Comparison of ENCODE assay signal across 17 cellular contexts in genomic region chr4:7466904-7467303, GRCh38. TPM values are rescaled to one million over a fixed set of nuclear protein-coding genes. Genes with fewer than 3 reads are reported as not detected.
DNase-seq lines count a peak whose midpoint lies in the region; ATAC-seq and TF ChIP-seq lines count a peak whose summit lies in the region.
"Had no signal": no experiment of that assay in that cellular context is flagged by ENCODE, and none has a peak within 500 bp of the region (broad histone marks: within the 10 kb centered on the region; RNA-seq: fewer than 3 reads in every experiment).

No MANE protein-coding gene starts in this region.

- no peak overlapping the region for H3K27ac Mint-ChIP-seq in glutamatergic neuron (ENCODE audit: unreplicated experiment)
- H3K27ac Mint-ChIP-seq in stimulated activated naive CD8-positive, alpha-beta T cell treated with anti-CD3 and anti-CD28 coated beads, Interleukin-15, amount 100 ng/mL, for 72 hours: no peak overlapping the region

- H3K36me3 Mint-ChIP-seq in glutamatergic neuron (ENCODE audit: unreplicated experiment): no peaks in the 10 kb centered on the region

- H3K4me3 Mint-ChIP-seq in glutamatergic neuron (ENCODE audit: unreplicated experiment): no peak overlapping the region
- H3K4me3 Mint-ChIP-seq in stimulated activated naive CD8-positive, alpha-beta T cell treated with anti-CD3 and anti-CD28 coated beads, Interleukin-15, amount 100 ng/mL, for 72 hours: no peak overlapping the region

- peaks cover 7% of the 10 kb centered on the region for H3K4me1 Mint-ChIP-seq in glutamatergic neuron (ENCODE audit: low read depth, unreplicated experiment)
- H3K4me1 Mint-ChIP-seq in stimulated activated naive CD8-positive, alpha-beta T cell treated with anti-CD3 and anti-CD28 coated beads, Interleukin-15, amount 100 ng/mL, for 72 hours: no peaks in the 10 kb centered on the region

- H3K9me3 Mint-ChIP-seq in glutamatergic neuron (ENCODE audit: unreplicated experiment): peaks cover 2% of the 10 kb centered on the region
- peaks cover 0 to 12% of the 10 kb centered on the region in 2 donors for H3K9me3 Mint-ChIP-seq in stimulated activated naive CD8-positive, alpha-beta T cell treated with anti-CD3 and anti-CD28 coated beads, Interleukin-15, amount 100 ng/mL, for 72 hours

- H3K27ac ChIP-seq in angular gyrus (ENCODE audit: low read depth, low read length): peak overlapping the region; percentile 87

- H3K27me3 Mint-ChIP-seq in glutamatergic neuron (ENCODE audit: unreplicated experiment): peaks cover 10% of the 10 kb centered on the region
- peaks cover 14% of the 10 kb centered on the region for H3K27me3 Mint-ChIP-seq in stimulated activated naive CD8-positive, alpha-beta T cell treated with anti-CD3 and anti-CD28 coated beads, Interleukin-15, amount 100 ng/mL, for 72 hours

- TF ChIP-seq CTCF in glutamatergic neuron (IDR thresholded peaks at IDR 0.05; ENCODE audit: partially characterized antibody, unreplicated experiment): no peak

- DNase-seq in glutamatergic neuron: peak; percentile 8
- peak in 50 of 56 donors; percentile 16 to 87 (median 68) for DNase-seq in nucleus accumbens (lab: John Stamatoyannopoulos, UW)
- no peak for DNase-seq in RPMI8226
- DNase-seq in stimulated activated naive CD8-positive, alpha-beta T cell treated with anti-CD3 and anti-CD28 coated beads, Interleukin-15, amount 100 ng/mL, for 72 hours: no peak
- no peak for DNase-seq in activated T-cell treated with anti-CD3 and anti-CD28 coated beads for 4 hours
- DNase-seq: HCEC 1CT, IMR-90, NCI-H187 treated with DMSO at 0.1 percent for 48 hours, NCI-H2171, NCI-H82, SHP77 treated with DMSO at 0.1 percent for 48 hours had no signal

- ATAC-seq in stimulated activated naive CD8-positive, alpha-beta T cell treated with anti-CD3 and anti-CD28 coated beads, Interleukin-15, amount 100 ng/mL, for 72 hours: no peak
- ATAC-seq in HG02588 (IDR thresholded peaks at IDR 0.05; ENCODE audit: unreplicated experiment): no peak
- ATAC-seq: Panc1 had no signal

RNA-seq across cellular contexts. Expression of gene PSAPL1, which starts 32.2 kb away (rescaled TPM):
- not detected for total RNA-seq in glutamatergic neuron (ENCODE audit: unreplicated experiment)
- total RNA-seq: HT-29, IMR-90, LHCN-M2, NCI-H460 had no signal

Comparison
In these comparisons a context has a peak if more than half of its experiments do, and no peak if none do; other contexts are left out.
1. DNase-seq: peak in glutamatergic neuron (single experiment) and nucleus accumbens (50 of 56); none in RPMI8226 (single experiment), stimulated activated naive CD8-positive, alpha-beta T cell treated with anti-CD3 and anti-CD28 coated beads, Interleukin-15, amount 100 ng/mL, for 72 hours (0 of 2) and activated T-cell treated with anti-CD3 and anti-CD28 coated beads for 4 hours (single experiment).